8 cellular contexts compared by ENCODE assay signal in genomic region chr15:68056097-68056865, GRCh38. TPM values are rescaled to one million over a fixed set of nuclear protein-coding genes. Genes with fewer than 3 reads are reported as not detected.
DNase-seq lines count a peak whose midpoint lies in the region; ATAC-seq and TF ChIP-seq lines count a peak whose summit lies in the region.

No MANE protein-coding gene starts in this region.

- H3K27me3 ChIP-seq in cardiac muscle cell (no peaks in the 10 kb centered on the region), lower lobe of right lung (ENCODE audit: low read depth) (no peaks in the 10 kb centered on the region), upper lobe of left lung (no peaks in the 10 kb centered on the region)

- H3K4me3 Mint-ChIP-seq in activated naive CD8-positive, alpha-beta T cell treated with anti-CD3 and anti-CD28 coated beads, Interleukin-2, amount 50 U/mL, for 24 hours = peak overlapping the region; percentile 92

- peaks cover 66% of the 10 kb centered on the region for H3K4me1 Mint-ChIP-seq in activated naive CD8-positive, alpha-beta T cell treated with anti-CD3 and anti-CD28 coated beads, Interleukin-2, amount 50 U/mL, for 24 hours

- peaks cover 5% of the 10 kb centered on the region for H3K36me3 Mint-ChIP-seq in activated naive CD8-positive, alpha-beta T cell treated with anti-CD3 and anti-CD28 coated beads, Interleukin-2, amount 50 U/mL, for 24 hours (ENCODE audit: low read depth)

- ATAC-seq in left cardiac atrium (no peak), lower lobe of right lung (no peak), upper lobe of left lung (ENCODE audit: low FRiP score in 2 of 2) (no peak)
- no peak for ATAC-seq in activated naive CD8-positive, alpha-beta T cell treated with anti-CD3 and anti-CD28 coated beads, Interleukin-2, amount 50 U/mL, for 24 hours

- peak overlapping the region; percentile 48 for H3K27ac Mint-ChIP-seq in activated naive CD8-positive, alpha-beta T cell treated with anti-CD3 and anti-CD28 coated beads, Interleukin-2, amount 50 U/mL, for 24 hours

- CTCF ChIA-PET in GM10248 (lab: Yijun Ruan, JAX) = interaction anchor here (1.0 to 1.8 kb wide), 3 partner anchors 36 to 57 kb away, joined by 3 read pairs; no protein-coding TSS in a partner anchor

- H3K36me3 ChIP-seq in cardiac muscle cell (no peaks in the 10 kb centered on the region), lower lobe of right lung (no peaks in the 10 kb centered on the region), upper lobe of left lung (no peaks in the 10 kb centered on the region)

- TF ChIP-seq EP300 in upper lobe of left lung (IDR thresholded peaks at IDR 0.05) = no peak

- POLR2A ChIA-PET in GM10248 (lab: Yijun Ruan, JAX) = no interaction called here

- no peak for TF ChIP-seq POLR2A in upper lobe of left lung (IDR thresholded peaks at IDR 0.05)

- intact Hi-C loops in left cardiac atrium (cut with DNase I) = loop anchor here in 1 of 2 donors (10.0 kb wide), 1 partner anchor 171 kb away; no protein-coding TSS in a partner anchor
- intact Hi-C loops in lower lobe of right lung (cut with DNase I) = loop anchor here (10.0 kb wide), 1 partner anchor 201 kb away; no protein-coding TSS in a partner anchor

- H3K4me1 ChIP-seq in cardiac muscle cell (ENCODE audit: low read depth) = peaks cover 19% of the 10 kb centered on the region
- H3K4me1 ChIP-seq in lower lobe of right lung = peaks cover 52% of the 10 kb centered on the region
- H3K4me1 ChIP-seq in upper lobe of left lung = peaks cover 26 to 61% (median 38%) of the 10 kb centered on the region in 4 donors

- H3K4me3 ChIP-seq in cardiac muscle cell (peak overlapping the region; percentile 76), lower lobe of right lung (peak overlapping the region; percentile 91), upper lobe of left lung (peak overlapping the region in 3 of 4 donors; percentile 98 to 99 (median 98))

- TF ChIP-seq CTCF in cardiac muscle cell (IDR thresholded peaks at IDR 0.05; ENCODE audit: low read depth, low read length) (no peak), lower lobe of right lung (IDR thresholded peaks at IDR 0.05) (no peak), upper lobe of left lung (IDR thresholded peaks at IDR 0.05) (no peak), GM10248 (IDR thresholded peaks at IDR 0.05; ENCODE audit: control extremely low read depth, extremely low read depth, low read depth, missing control alignments) (no peak)

- DNase-seq in cardiac muscle cell (ENCODE audit: low read depth in 1 of 2, low spot score in 1 of 2) (no peak), left cardiac atrium (no peak), lower lobe of right lung (no peak), upper lobe of left lung (no peak), dedifferentiated amniotic fluid mesenchymal stem cell (ENCODE audit: extremely low spot score) (no peak), GM10248 (ENCODE audit: extremely low spot score) (no peak), NCI-H345 (lab: John Stamatoyannopoulos, UW) (no peak)
- no peak for DNase-seq in activated naive CD8-positive, alpha-beta T cell treated with anti-CD3 and anti-CD28 coated beads, Interleukin-2, amount 50 U/mL, for 24 hours

- peaks cover 3% of the 10 kb centered on the region for H3K27me3 Mint-ChIP-seq in activated naive CD8-positive, alpha-beta T cell treated with anti-CD3 and anti-CD28 coated beads, Interleukin-2, amount 50 U/mL, for 24 hours

- WGBS in upper lobe of left lung, 2 donors = 28 to 29% methylated on average over 5 of the region's 5 CpGs

- peak overlapping the region; percentile 95 for H3K27ac ChIP-seq in cardiac muscle cell
- no peak overlapping the region for H3K27ac ChIP-seq in lower lobe of right lung
- H3K27ac ChIP-seq in upper lobe of left lung = peak overlapping the region in 1 of 4 donors; percentile 100

- H3K9me3 ChIP-seq in cardiac muscle cell (ENCODE audit: low read depth) (no peaks in the 10 kb centered on the region), lower lobe of right lung (no peaks in the 10 kb centered on the region), upper lobe of left lung (no peaks in the 10 kb centered on the region)

- H3K9me3 Mint-ChIP-seq in activated naive CD8-positive, alpha-beta T cell treated with anti-CD3 and anti-CD28 coated beads, Interleukin-2, amount 50 U/mL, for 24 hours = no peaks in the 10 kb centered on the region

RNA-seq across cellular contexts. Expression of gene PIAS1, which starts 2.2 kb away (rescaled TPM):
- total RNA-seq in cardiac muscle cell (13.1 and 29.0 TPM in 2 replicates), left cardiac atrium (10 to 100 TPM; 27.1 to 31.7 TPM), lower lobe of right lung (73.1 TPM), upper lobe of left lung (100 to 1,000 TPM in 1 of 6 donors, 10 to 100 TPM in 5; 44.7 to 114 (median 64.3) TPM)
- 44.3 and 72.9 TPM in 2 replicates for polyA plus RNA-seq in cardiac muscle cell
